8 cellular contexts compared by ENCODE assay signal in the genomic region with DNA sequence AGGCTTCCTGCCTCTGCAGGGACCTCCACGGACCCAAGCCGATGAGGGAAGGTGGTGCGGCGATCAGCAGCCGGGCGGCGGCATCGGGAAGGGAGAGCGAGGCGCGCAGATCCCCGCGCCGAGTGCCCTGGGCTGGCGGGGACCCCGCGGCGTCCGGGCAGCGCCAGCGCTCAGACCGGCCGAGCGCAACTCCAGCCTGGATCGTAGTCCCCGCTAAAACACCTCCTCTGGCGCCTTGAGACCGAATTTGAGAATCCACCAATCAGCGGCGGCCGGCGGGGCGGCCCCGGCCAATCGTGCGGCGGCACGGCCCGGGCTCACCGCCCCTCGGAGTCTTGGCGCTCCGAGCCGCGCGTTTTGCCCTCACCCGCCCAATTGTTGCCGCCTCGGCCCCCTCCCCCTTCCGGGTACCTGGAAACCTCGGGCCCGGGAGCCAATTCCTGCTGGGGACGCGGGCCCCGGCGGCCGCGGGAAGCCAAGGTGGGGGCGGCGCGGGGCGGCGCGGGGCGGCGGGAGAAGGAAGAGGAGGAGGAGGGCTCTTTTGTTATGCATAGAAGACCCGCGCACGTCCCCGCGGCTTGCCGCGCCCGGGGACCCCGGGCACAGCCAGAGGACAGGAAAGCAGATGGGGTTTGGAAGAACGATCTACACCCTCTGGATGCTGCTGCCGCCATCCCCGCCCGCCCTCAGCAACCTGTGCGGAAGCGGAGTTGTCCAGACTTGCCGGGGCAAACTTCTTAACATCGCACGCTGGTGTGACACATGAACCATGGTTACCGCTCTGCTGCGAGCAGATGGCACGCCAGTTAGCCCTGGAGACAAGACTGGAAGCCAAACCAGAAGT. TPM values are rescaled to one million over a fixed set of nuclear protein-coding genes. Genes with fewer than 3 reads are reported as not detected.
DNase-seq lines count a peak whose midpoint lies in the region; ATAC-seq and TF ChIP-seq lines count a peak whose summit lies in the region.

A gene with protein sequence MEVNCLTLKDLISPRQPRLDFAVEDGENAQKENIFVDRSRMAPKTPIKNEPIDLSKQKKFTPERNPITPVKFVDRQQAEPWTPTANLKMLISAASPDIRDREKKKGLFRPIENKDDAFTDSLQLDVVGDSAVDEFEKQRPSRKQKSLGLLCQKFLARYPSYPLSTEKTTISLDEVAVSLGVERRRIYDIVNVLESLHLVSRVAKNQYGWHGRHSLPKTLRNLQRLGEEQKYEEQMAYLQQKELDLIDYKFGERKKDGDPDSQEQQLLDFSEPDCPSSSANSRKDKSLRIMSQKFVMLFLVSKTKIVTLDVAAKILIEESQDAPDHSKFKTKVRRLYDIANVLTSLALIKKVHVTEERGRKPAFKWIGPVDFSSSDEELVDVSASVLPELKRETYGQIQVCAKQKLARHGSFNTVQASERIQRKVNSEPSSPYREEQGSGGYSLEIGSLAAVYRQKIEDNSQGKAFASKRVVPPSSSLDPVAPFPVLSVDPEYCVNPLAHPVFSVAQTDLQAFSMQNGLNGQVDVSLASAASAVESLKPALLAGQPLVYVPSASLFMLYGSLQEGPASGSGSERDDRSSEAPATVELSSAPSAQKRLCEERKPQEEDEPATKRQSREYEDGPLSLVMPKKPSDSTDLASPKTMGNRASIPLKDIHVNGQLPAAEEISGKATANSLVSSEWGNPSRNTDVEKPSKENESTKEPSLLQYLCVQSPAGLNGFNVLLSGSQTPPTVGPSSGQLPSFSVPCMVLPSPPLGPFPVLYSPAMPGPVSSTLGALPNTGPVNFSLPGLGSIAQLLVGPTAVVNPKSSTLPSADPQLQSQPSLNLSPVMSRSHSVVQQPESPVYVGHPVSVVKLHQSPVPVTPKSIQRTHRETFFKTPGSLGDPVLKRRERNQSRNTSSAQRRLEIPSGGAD (minus strand): TSS at position 209 of the 844 bp plus-strand sequence. CDS start 934 bp downstream, outside the sequence.

- peak; percentile 69 for ATAC-seq in GM21619 (IDR thresholded peaks at IDR 0.05; ENCODE audit: unreplicated experiment)

- H3K9me3 Mint-ChIP-seq in IgD-negative memory B cell = no peaks in the 10 kb centered on the region

- H3K9me3 ChIP-seq in OCI-LY7 (ENCODE audit: low read length) (no peaks in the 10 kb centered on the region), esophagus (ENCODE audit: control insufficient read depth in 2 of 2, insufficient read depth in 1 of 2, low read depth in 1 of 2, low read length in 1 of 2) (no peaks in the 10 kb centered on the region), mucosa of stomach (ENCODE audit: control insufficient read depth, low read length) (no peaks in the 10 kb centered on the region)

- POLR2A ChIA-PET in OCI-LY7 (lab: Charles Lee) = interaction anchor here (0.6 to 0.9 kb wide), 3 partner anchors 18 to 60 kb away, joined by 3 to 4 read pairs (median 3); no protein-coding TSS in a partner anchor

- H3K4me3 ChIP-seq in OCI-LY7 (ENCODE audit: low read depth, low read length, poor library complexity, severe bottlenecking) = peak within 1 kb of the TSS; percentile 95
- H3K4me3 ChIP-seq in esophagus (ENCODE audit: low read depth in 1 of 2, low read length in 2 of 2) = peak within 1 kb of the TSS; percentile 65 to 67
- H3K4me3 ChIP-seq in mucosa of stomach (ENCODE audit: low read length) = peak within 1 kb of the TSS; percentile 52

- H3K4me1 ChIP-seq in OCI-LY7 (ENCODE audit: insufficient read depth, low read length, poor library complexity, severe bottlenecking) (peaks cover 31% of the 10 kb centered on the region), esophagus (ENCODE audit: control insufficient read depth in 2 of 2, insufficient read depth in 2 of 2, low read length in 1 of 2) (peaks cover 0 to 3% of the 10 kb centered on the region in 2 donors), mucosa of stomach (ENCODE audit: control insufficient read depth, insufficient read depth, low read length) (peaks cover 13% of the 10 kb centered on the region)

- H3K4me1 Mint-ChIP-seq in IgD-negative memory B cell = peaks cover 23 to 30% (median 28%) of the 10 kb centered on the region in 3 donors

- BruUV-seq in OCI-LY7 (replicated peaks; lab: Mats Ljungman, UMichigan) = TSS peak; percentile 86

- no peaks in the 10 kb centered on the region; the same call in 1 of the 2 replicates for H3K79me2 ChIP-seq in OCI-LY7 (ENCODE audit: insufficient read depth, low read depth, low read length)

- 0 to 1% methylated on average over 70 to 87 of the region's 87 CpGs for WGBS in esophagus, 2 donors

- TF ChIP-seq CTCF in OCI-LY7 (conservative IDR thresholded peaks at IDR 0.05; ENCODE audit: low read length) = no peak

- H3K4me2 ChIP-seq in OCI-LY7 (ENCODE audit: low read length) = peak within 1 kb of the TSS; percentile 84

- no peaks in the 10 kb centered on the region for H3K36me3 Mint-ChIP-seq in IgD-negative memory B cell

- peak; percentile 89 for DNase-seq in DMS153 treated with DMSO at 0.1 percent for 48 hours (lab: John Stamatoyannopoulos, UW; ENCODE audit: unreplicated experiment)
- peak; percentile 92 for DNase-seq in OCI-LY7 (ENCODE audit: low spot score)
- peak; percentile 68 for DNase-seq in activated T-cell treated with anti-CD3 and anti-CD28 coated beads for 4 hours
- peak; percentile 89 for DNase-seq in stimulated activated CD8-positive, alpha-beta memory T cell treated with anti-CD3 and anti-CD28 coated beads, Interleukin-4, amount 100 ng/mL, for 48 hours

- peak within 1 kb of the TSS; percentile 54 for H3K9ac ChIP-seq in mucosa of stomach (ENCODE audit: low read length)

- peak within 1 kb of the TSS in 1 of 3 donors; percentile 16 for H3K27ac Mint-ChIP-seq in IgD-negative memory B cell

- H4K20me1 ChIP-seq in OCI-LY7 (ENCODE audit: insufficient read depth, low read length) = peaks cover 11% of the 10 kb centered on the region

- H3K36me3 ChIP-seq in OCI-LY7 (ENCODE audit: insufficient read depth, low read length) (peaks cover 28% of the 10 kb centered on the region), esophagus (ENCODE audit: control insufficient read depth in 2 of 2, insufficient read depth in 2 of 2, low read length in 1 of 2) (no peaks in the 10 kb centered on the region), mucosa of stomach (ENCODE audit: control insufficient read depth, insufficient read depth, low read length) (no peaks in the 10 kb centered on the region)

- no peaks in the 10 kb centered on the region for H3K9me2 ChIP-seq in OCI-LY7 (ENCODE audit: insufficient read depth, low read length)

- H3K27me3 Mint-ChIP-seq in IgD-negative memory B cell = peaks cover 9% of the 10 kb centered on the region

- peak within 1 kb of the TSS; percentile 99 for H2AFZ ChIP-seq in OCI-LY7 (ENCODE audit: low read length)

- peak within 1 kb of the TSS; percentile 86 to 97 (median 92) for H3K4me3 Mint-ChIP-seq in IgD-negative memory B cell

- peak within 1 kb of the TSS; percentile 51 for H3K27ac ChIP-seq in OCI-LY7 (ENCODE audit: low read depth, low read length, poor library complexity, severe bottlenecking)
- H3K27ac ChIP-seq in esophagus (ENCODE audit: low read depth in 2 of 2, low read length in 1 of 2) = peak within 1 kb of the TSS; percentile 63 to 74

- CTCF ChIA-PET in OCI-LY7 (lab: Charles Lee; ENCODE audit: unreplicated experiment) = no interaction called here

- intact Hi-C loops in OCI-LY7 (cut with micrococcal nuclease; ENCODE audit: unreplicated experiment) = no loop called here

- H3K27me3 ChIP-seq in esophagus (ENCODE audit: control insufficient read depth in 1 of 2, insufficient read depth in 2 of 2, low read length in 2 of 2) (no peaks in the 10 kb centered on the region), mucosa of stomach (ENCODE audit: control insufficient read depth, insufficient read depth, low read length) (no peaks in the 10 kb centered on the region)

RNA-seq across cellular contexts. Expression of the gene that starts here (rescaled TPM):
- not detected for polyA plus RNA-seq in IgD-negative memory B cell
- total RNA-seq in OCI-LY7 (2014; rRNA removed; shearing (Covaris generic)) = 19.0 and 33.4 TPM in 2 replicates
- 16.7 and 17.1 TPM in 2 replicates for total RNA-seq in OCI-LY7 (2022)
- 1 to 10 TPM; 1.1 to 1.5 TPM for polyA plus RNA-seq in esophagus

Comparison
In these comparisons a context has a peak if more than half of its experiments do, and no peak if none do; other contexts are left out.
1. Peak in every context shown above with its lines: DNase-seq, ATAC-seq, H3K4me3 ChIP-seq and H3K27ac ChIP-seq.